Comparison of ENCODE assay signal across 23 cellular contexts in genomic region chr16:89582614-89583196, GRCh38. TPM values are rescaled to one million over a fixed set of nuclear protein-coding genes. Genes with fewer than 3 reads are reported as not detected.
A peak's percentile ranks its signal among the peaks of the same experiment; 100 is the strongest.
DNase-seq lines count a peak whose midpoint lies in the region; ATAC-seq and TF ChIP-seq lines count a peak whose summit lies in the region.
"Had no signal": no experiment of that assay in that cellular context is flagged by ENCODE, and none has a peak within 500 bp of the region (broad histone marks: within the 10 kb centered on the region; RNA-seq: fewer than 3 reads in every experiment).

No MANE protein-coding gene starts in this region.

- TF ChIP-seq EP300 in stomach (IDR thresholded peaks at IDR 0.05) = no peak

- intact Hi-C loops in right lobe of liver (cut with DNase I) = no loop called here
- intact Hi-C loops in stomach (cut with DNase I; ENCODE audit: low total_unique reads) = no loop called here

- H3K9ac ChIP-seq in duodenal mucosa (ENCODE audit: low read depth in 1 of 2, low read length in 2 of 2) = peak overlapping the region; percentile 36 to 43

- H3K27ac ChIP-seq in duodenal mucosa (ENCODE audit: low read depth, low read length) (peak overlapping the region; percentile 47), right lobe of liver (peak overlapping the region; percentile 64 to 83 (median 82)), stomach (peak overlapping the region; percentile 73 to 89 (median 76))
- H3K27ac ChIP-seq: BLaER1 treated with 17β-estradiol and CSF1 and Interleukin-3, amounts not matched to agents 10 nM and 100 nM; dorsolateral prefrontal cortex had no signal

- TF ChIP-seq POLR2A in right lobe of liver (IDR thresholded peaks at IDR 0.05) (no peak), stomach (IDR thresholded peaks at IDR 0.05) (no peak)

- H3K4me3 ChIP-seq in duodenal mucosa (ENCODE audit: low read depth in 1 of 2, low read length in 2 of 2) (no peak overlapping the region), right lobe of liver (no peak overlapping the region), stomach (no peak overlapping the region)
- H3K4me3 ChIP-seq: BLaER1 treated with 17β-estradiol and CSF1 and Interleukin-3, amounts not matched to agents 10 nM and 100 nM; dorsolateral prefrontal cortex; left lung had no signal

- WGBS in right lobe of liver (ENCODE audit: insufficient coverage, low coverage, low lambda C conversion rate, missing lambda C conversion rate) = no CpG with 5 or more reads among the region's 19 CpGs
- 84 to 94% (median 90%) methylated on average over 11 to 19 of the region's 19 CpGs for WGBS in stomach, 5 donors

- no peaks in the 10 kb centered on the region for H3K36me3 ChIP-seq in duodenal mucosa (ENCODE audit: control insufficient read depth in 1 of 2, insufficient read depth in 2 of 2, low read length in 2 of 2)
- H3K36me3 ChIP-seq in right lobe of liver = no peaks in the 10 kb centered on the region
- H3K36me3 ChIP-seq in stomach = no peaks in the 10 kb centered on the region
- H3K36me3 ChIP-seq: left lung had no signal

- H3K4me1 ChIP-seq in duodenal mucosa (ENCODE audit: control insufficient read depth in 1 of 2, insufficient read depth in 2 of 2, low read length in 2 of 2) (peaks cover 11 to 14% of the 10 kb centered on the region in 2 donors), right lobe of liver (peaks cover 0 to 11% (median 4%) of the 10 kb centered on the region in 4 donors), stomach (peaks cover 13 to 52% (median 28%) of the 10 kb centered on the region in 4 donors)

- peak in 3 of 4 donors; percentile 2 to 11 (median 6) for ATAC-seq in right lobe of liver
- ATAC-seq: activated CD8-positive, alpha-beta memory T cell treated with anti-CD3 and anti-CD28 coated beads, Interleukin-2, amount 10 ng/mL, durations not matched to agents 7 days and 5 days; activated T-helper 17 cell treated with anti-CD3 and anti-CD28 coated beads, Interleukin-2, amount 50 U/mL, for 72 hours had no signal

- DNase-seq in DMS153 (lab: John Stamatoyannopoulos, UW) (peak; percentile 42), DMS153 treated with DMSO at 0.1 percent for 48 hours (lab: John Stamatoyannopoulos, UW; ENCODE audit: unreplicated experiment) (no peak), right lobe of liver (no peak), stomach (no peak), NCI-H510A (lab: John Stamatoyannopoulos, UW) (no peak), RKO (ENCODE audit: low spot score) (no peak), NCI-H524 (lab: John Stamatoyannopoulos, UW) (no peak)
- DNase-seq: 8988T; activated CD4-positive, alpha-beta T cell treated with anti-CD3 and anti-CD28 coated beads for 4 hours; activated CD8-positive, alpha-beta memory T cell treated with anti-CD3 and anti-CD28 coated beads, Interleukin-2, amount 10 ng/mL, durations not matched to agents 7 days and 5 days; dorsolateral prefrontal cortex; erythroblast; GDM1; NCI-H1436 treated with DMSO at 0.1 percent for 48 hours; NCI-H2227 treated with DMSO at 0.1 percent for 48 hours; NK-92 treated with Interleukin-12 subunit alpha and Interleukin-12 subunit beta, amount 100 ng/mL, for 24 hours; occipital lobe; right cardiac atrium; RPMI8226 had no signal

- H3K27me3 ChIP-seq in duodenal mucosa (ENCODE audit: control insufficient read depth in 1 of 2, insufficient read depth in 2 of 2, low read length in 2 of 2) (no peaks in the 10 kb centered on the region), right lobe of liver (no peaks in the 10 kb centered on the region), stomach (peaks cover 0 to 7% (median 0%) of the 10 kb centered on the region in 3 donors)
- H3K27me3 ChIP-seq: dorsolateral prefrontal cortex had no signal

- TF ChIP-seq CTCF in right lobe of liver (IDR thresholded peaks at IDR 0.05) (no peak), stomach (IDR thresholded peaks at IDR 0.05) (no peak)

- H3K9me3 ChIP-seq in duodenal mucosa (ENCODE audit: control insufficient read depth in 1 of 2, low read length in 2 of 2) (no peaks in the 10 kb centered on the region), right lobe of liver (no peaks in the 10 kb centered on the region), stomach (no peaks in the 10 kb centered on the region)
- H3K9me3 ChIP-seq: left lung had no signal

RNA-seq across cellular contexts. Expression of gene CPNE7, which starts 7.1 kb away (rescaled TPM):
- total RNA-seq in right lobe of liver (1 to 10 TPM in 2 of 6 experiments, under 1 TPM in 4; 0.33 to 3.7 (median 0.77) TPM), stomach (1 to 10 TPM in 4 of 5 donors, not detected in 1; 1.6 to 6.2 (median 1.9) TPM)
- polyA plus RNA-seq in stomach = 1 to 10 TPM in 2 of 3 donors, under 1 TPM in 1; 0.92 to 3.8 (median 1.3) TPM
- total RNA-seq: right cardiac atrium had no signal
- polyA plus RNA-seq: right cardiac atrium had no signal

RNA-seq across cellular contexts. Expression of gene RPL13, which starts 22.2 kb away (rescaled TPM):
- total RNA-seq in right lobe of liver = 1,000 to 10,000 TPM in 2 of 6 experiments, 100 to 1,000 TPM in 4; 684 to 2,810 (median 731) TPM
- total RNA-seq in stomach = 1,000 to 10,000 TPM; 2,053 to 4,705 (median 3,295) TPM
- over 10,000 TPM in 1 of 3 donors, 1,000 to 10,000 TPM in 2; 7,322 to 10,054 (median 9,037) TPM for polyA plus RNA-seq in stomach

RNA-seq across cellular contexts. Expression of gene DPEP1, which starts 30.7 kb away (rescaled TPM):
- total RNA-seq in right lobe of liver (under 1 TPM in 1 of 6 experiments, not detected in 5; 0.93 TPM), stomach (10 to 100 TPM in 1 of 5 donors, 1 to 10 TPM in 1, under 1 TPM in 1, not detected in 2; 0.58 to 12.3 (median 4.8) TPM)
- polyA plus RNA-seq in stomach = 1 to 10 TPM in 1 of 3 donors, under 1 TPM in 2; 0.23 to 1.4 (median 0.62) TPM
- total RNA-seq: activated CD8-positive, alpha-beta memory T cell treated with anti-CD3 and anti-CD28 coated beads, Interleukin-2, amount 10 ng/mL, durations not matched to agents 7 days and 5 days; activated T-helper 17 cell treated with anti-CD3 and anti-CD28 coated beads, Interleukin-2, amount 50 U/mL, for 72 hours had no signal
